1 cellular context compared by ENCODE assay signal in the genomic region with DNA sequence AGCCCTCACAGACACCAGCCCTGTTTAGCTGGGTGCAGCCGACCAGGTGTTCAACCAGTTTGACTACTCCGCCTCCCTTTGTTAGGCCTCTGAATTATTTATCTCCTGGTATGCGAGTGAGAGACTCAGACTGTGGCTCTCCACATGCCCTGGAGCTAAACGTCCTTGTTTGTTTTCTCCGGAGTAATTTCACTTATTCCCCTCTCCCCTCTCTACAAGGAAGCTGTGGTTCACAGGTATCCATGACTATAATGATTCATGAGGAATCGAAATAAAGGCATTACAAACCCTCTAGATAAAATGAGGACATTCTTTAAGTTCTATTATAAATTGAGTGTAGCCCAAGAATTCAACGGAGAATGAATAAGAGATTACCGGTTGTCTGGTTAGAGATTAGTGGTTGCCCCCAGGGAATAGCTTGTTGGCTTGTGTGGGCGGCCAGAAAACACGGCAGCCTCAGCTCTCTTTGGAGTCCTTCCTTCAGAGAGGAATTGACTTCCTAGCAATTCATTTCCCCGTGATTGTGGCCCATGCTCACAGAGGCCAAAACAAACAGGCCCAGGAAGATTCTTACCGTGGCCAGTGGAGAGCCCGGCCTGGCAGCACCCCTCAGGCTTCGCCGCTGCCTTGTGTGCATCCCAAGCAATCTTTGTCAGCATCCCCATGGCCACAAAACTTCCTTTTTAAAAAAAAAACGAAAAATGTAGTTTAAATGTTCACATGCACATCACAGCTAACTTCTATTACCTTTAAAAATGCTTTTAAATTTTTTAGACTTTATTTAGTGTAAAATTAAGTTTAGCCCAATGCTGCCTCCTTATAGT.
A peak's percentile ranks its signal among the peaks of the same experiment; 100 is the strongest.
TF ChIP-seq lines count a peak whose summit lies in the region.

No MANE protein-coding gene starts in this region.

TF ChIP-seq in HCT116, 20 proteins besides CTCF, POLR2A, EP300 and RAD21 (continued from another document):
- TF ChIP-seq, protein P1, sequence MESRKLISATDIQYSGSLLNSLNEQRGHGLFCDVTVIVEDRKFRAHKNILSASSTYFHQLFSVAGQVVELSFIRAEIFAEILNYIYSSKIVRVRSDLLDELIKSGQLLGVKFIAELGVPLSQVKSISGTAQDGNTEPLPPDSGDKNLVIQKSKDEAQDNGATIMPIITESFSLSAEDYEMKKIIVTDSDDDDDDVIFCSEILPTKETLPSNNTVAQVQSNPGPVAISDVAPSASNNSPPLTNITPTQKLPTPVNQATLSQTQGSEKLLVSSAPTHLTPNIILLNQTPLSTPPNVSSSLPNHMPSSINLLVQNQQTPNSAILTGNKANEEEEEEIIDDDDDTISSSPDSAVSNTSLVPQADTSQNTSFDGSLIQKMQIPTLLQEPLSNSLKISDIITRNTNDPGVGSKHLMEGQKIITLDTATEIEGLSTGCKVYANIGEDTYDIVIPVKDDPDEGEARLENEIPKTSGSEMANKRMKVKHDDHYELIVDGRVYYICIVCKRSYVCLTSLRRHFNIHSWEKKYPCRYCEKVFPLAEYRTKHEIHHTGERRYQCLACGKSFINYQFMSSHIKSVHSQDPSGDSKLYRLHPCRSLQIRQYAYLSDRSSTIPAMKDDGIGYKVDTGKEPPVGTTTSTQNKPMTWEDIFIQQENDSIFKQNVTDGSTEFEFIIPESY (IDR thresholded peaks at IDR 0.05; ENCODE audit: extremely low read depth, insufficient replicate concordance, low read length), result no peak
- TF ChIP-seq YY1 (IDR thresholded peaks at IDR 0.05; ENCODE audit: extremely low read depth, insufficient replicate concordance, low read depth, low read length) (no peak), CBX3 (IDR thresholded peaks at IDR 0.05; ENCODE audit: low read depth) (peak; percentile 78; the same call in 1 of the 2 replicates), CEBPB (IDR thresholded peaks at IDR 0.05; ENCODE audit: low read depth) (peak; percentile 67), SRF (IDR thresholded peaks at IDR 0.05; ENCODE audit: low read depth) (no peak), EGR1 (IDR thresholded peaks at IDR 0.05; ENCODE audit: low read depth) (peak; percentile 85), REST (IDR thresholded peaks at IDR 0.05; ENCODE audit: low read depth) (no peak), JUND (IDR thresholded peaks at IDR 0.05) (peak; percentile 65), ZFX (IDR thresholded peaks at IDR 0.05) (no peak), ELF1 (IDR thresholded peaks at IDR 0.05; ENCODE audit: borderline replicate concordance, low read depth) (no peak), FOSL1 (IDR thresholded peaks at IDR 0.05; ENCODE audit: low read depth) (peak; percentile 62; the same call in 1 of the 2 replicates), POLR2AphosphoS5 (IDR thresholded peaks at IDR 0.05; ENCODE audit: low read depth, low read length) (peak; percentile 61), SIN3A (IDR thresholded peaks at IDR 0.05; ENCODE audit: low read depth) (peak; percentile 63; the same call in 1 of the 2 replicates), EZH2 (IDR thresholded peaks at IDR 0.05) (no peak), TCF7L2 (IDR thresholded peaks at IDR 0.05; ENCODE audit: borderline replicate concordance, extremely low read depth, insufficient read depth, insufficient read length) (no peak), ZNF274 (IDR thresholded peaks at IDR 0.05; ENCODE audit: low read depth, low read length) (no peak), EZH2phosphoT487 (IDR thresholded peaks at IDR 0.05; ENCODE audit: borderline replicate concordance) (no peak)
